Comparison of ENCODE assay signal across 25 cellular contexts in genomic region chr11:112689851-112690250, GRCh38.
"Had no signal": no experiment of that assay in that cellular context is flagged by ENCODE, and none has a peak within 500 bp of the region (broad histone marks: within the 10 kb centered on the region; RNA-seq: fewer than 3 reads in every experiment).

No MANE protein-coding gene starts in this region.

- ATAC-seq: activated CD4-positive, CD25-positive, alpha-beta regulatory T cell treated with anti-CD3 and anti-CD28 coated beads, Interleukin-2, amount 50 U/mL, for 24 hours; activated CD8-positive, alpha-beta T cell treated with anti-CD3 and anti-CD28 coated beads for 36 hours; activated T-cell treated with anti-CD3 and anti-CD28 coated beads, Interleukin-2, amount 50 U/mL, for 4 hours; activated T-helper 17 cell treated with anti-CD3 and anti-CD28 coated beads, Interleukin-2, amount 50 U/mL, for 72 hours; esophagus mucosa had no signal

- DNase-seq: activated B cell treated with CpG ODN at 0.5 μM for 24 hours; activated CD4-positive, alpha-beta T cell treated with anti-CD3 and anti-CD28 coated beads for 48 hours; activated CD4-positive, alpha-beta T cell treated with anti-CD3 and anti-CD28 coated beads, Interleukin-2, amount 50 U/mL, for 1 hour; activated CD4-positive, alpha-beta T cell treated with anti-CD3 and anti-CD28 coated beads, Interleukin-2, amount 50 U/mL, for 48 hours; activated CD8-positive, alpha-beta memory T cell treated with anti-CD3 and anti-CD28 coated beads for 24 hours; activated CD8-positive, alpha-beta T cell treated with anti-CD3 and anti-CD28 coated beads for 36 hours; activated effector memory CD4-positive, alpha-beta T cell treated with Interleukin-2 at 50 U/mL for 16 hours; activated gamma-delta T cell treated with Interleukin-2 at 50 U/mL for 16 hours; activated naive CD4-positive, alpha-beta T cell treated with anti-CD3 and anti-CD28 coated beads, Interleukin-2, amount 50 U/mL, for 16 hours; activated naive CD4-positive, alpha-beta T cell treated with Interleukin-2 at 50 U/mL for 16 hours; activated T-cell treated with anti-CD3 and anti-CD28 coated beads, Interleukin-2, amount 50 U/mL, for 4 hours; amniotic stem cell; anterior cingulate cortex; brain microvascular endothelial cell; dorsolateral prefrontal cortex; effector memory CD4-positive, alpha-beta T cell; endodermal cell; foreskin fibroblast; head of caudate nucleus; hippocampal formation; T1000; WERI-Rb-1 had no signal
